In the genomic region with DNA sequence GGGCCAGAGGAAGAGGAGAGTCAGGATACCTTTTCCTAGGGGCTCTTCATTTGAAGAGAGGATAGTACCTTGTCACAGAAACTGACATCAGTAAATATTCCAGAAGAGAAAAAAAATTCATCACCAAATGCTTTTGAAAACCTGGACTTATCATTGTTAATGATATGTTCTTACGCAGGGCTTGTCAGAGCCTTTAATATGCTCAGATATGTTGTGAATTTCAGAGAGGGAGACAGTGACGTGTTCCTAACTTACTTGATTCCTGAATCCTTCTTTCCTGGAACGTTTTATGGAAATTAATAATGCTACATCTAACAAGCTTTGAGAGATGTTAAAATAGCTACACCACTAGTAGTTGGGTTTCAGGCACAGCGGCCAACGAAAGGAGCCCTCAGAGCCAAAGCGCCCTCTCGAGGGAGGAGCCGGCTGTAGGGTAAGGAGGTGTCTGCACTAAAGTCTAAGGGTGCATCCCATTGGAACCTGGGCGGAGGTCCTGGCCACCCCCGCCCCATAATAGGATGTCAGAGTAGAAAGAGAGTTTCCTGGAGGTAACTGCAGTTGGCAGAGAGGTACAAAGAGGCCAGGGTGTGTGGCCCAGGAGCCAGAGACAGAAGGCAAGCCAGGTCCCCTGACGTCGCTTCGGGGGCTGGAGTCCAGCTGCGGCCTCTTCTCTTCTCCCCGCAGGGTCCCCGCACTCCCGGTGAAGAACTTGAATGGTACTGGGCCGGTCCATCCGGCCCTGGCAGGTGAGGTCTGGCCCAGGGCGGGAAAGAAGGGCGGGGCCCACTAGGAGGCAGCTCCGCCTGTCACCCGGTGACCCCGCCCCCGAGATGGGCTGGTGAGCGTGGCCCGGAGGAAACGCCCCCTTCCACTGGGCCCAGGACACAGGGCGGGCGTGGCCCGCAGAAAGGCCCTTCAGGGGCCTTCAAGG, we compare ENCODE assay signal across 9 cellular contexts. TPM values are rescaled to one million over a fixed set of nuclear protein-coding genes. Genes with fewer than 3 reads are reported as not detected.
DNase-seq lines count a peak whose midpoint lies in the region; ATAC-seq and TF ChIP-seq lines count a peak whose summit lies in the region.
"Had no signal": no experiment of that assay in that cellular context is flagged by ENCODE, and none has a peak within 500 bp of the region (broad histone marks: within the 10 kb centered on the region; RNA-seq: fewer than 3 reads in every experiment).

No MANE protein-coding gene starts in this region.

- H3K36me3 ChIP-seq in OCI-LY7 (ENCODE audit: insufficient read depth, low read length) (peaks cover 97% of the 10 kb centered on the region), left ventricle myocardium inferior (no peaks in the 10 kb centered on the region)

- no peaks in the 10 kb centered on the region for H3K27me3 Mint-ChIP-seq in stimulated activated memory B cell treated with anti-CD40 and anti-IgM and Interleukin-4, amounts not matched to agents 10 μg/mL and 1 μg/mL and 100 μg/mL, for 72 hours

- peaks cover 54% of the 10 kb centered on the region for H3K4me1 Mint-ChIP-seq in stimulated activated memory B cell treated with anti-CD40 and anti-IgM and Interleukin-4, amounts not matched to agents 10 μg/mL and 1 μg/mL and 100 μg/mL, for 72 hours

- peak overlapping the region; percentile 79 for H3K4me2 ChIP-seq in OCI-LY7 (ENCODE audit: low read length)

- H3K79me2 ChIP-seq in OCI-LY7 (ENCODE audit: insufficient read depth, low read depth, low read length) = peaks cover 45% of the 10 kb centered on the region

- peaks cover 7% of the 10 kb centered on the region; the same call in 1 of the 2 replicates for H4K20me1 ChIP-seq in OCI-LY7 (ENCODE audit: insufficient read depth, low read length)

- H3K4me1 ChIP-seq in OCI-LY7 (ENCODE audit: insufficient read depth, low read length, poor library complexity, severe bottlenecking) = peaks cover 78% of the 10 kb centered on the region
- H3K4me1 ChIP-seq in left ventricle myocardium inferior = peaks cover 10% of the 10 kb centered on the region

- H3K9me3 ChIP-seq in OCI-LY7 (ENCODE audit: low read length) (no peaks in the 10 kb centered on the region), left ventricle myocardium inferior (replicated peaks) (no peaks in the 10 kb centered on the region)

- intact Hi-C loops in OCI-LY7 (cut with micrococcal nuclease; ENCODE audit: unreplicated experiment) = loop anchor here (1.0 kb wide), 1 partner anchor 41 kb away; no protein-coding TSS in a partner anchor
- intact Hi-C loops in left ventricle myocardium inferior (cut with micrococcal nuclease) = no loop called here

- peak; percentile 49 for ATAC-seq in stimulated activated memory B cell treated with anti-CD40 and anti-IgM and Interleukin-4, amounts not matched to agents 10 μg/mL and 1 μg/mL and 100 μg/mL, for 72 hours
- ATAC-seq in HG02571 (IDR thresholded peaks at IDR 0.05; ENCODE audit: unreplicated experiment) = no peak
- ATAC-seq: SK-N-SH treated with all-trans-retinoic acid at 6 μM for 48 hours had no signal

- TF ChIP-seq CTCF in OCI-LY7 (conservative IDR thresholded peaks at IDR 0.05; ENCODE audit: low read length) (peak; percentile 72), left ventricle myocardium inferior (IDR thresholded peaks at IDR 0.05; ENCODE audit: borderline replicate concordance) (peak; percentile 15)

- H2AFZ ChIP-seq in OCI-LY7 (ENCODE audit: low read length) = no peak overlapping the region

- H3K27ac ChIP-seq in OCI-LY7 (ENCODE audit: low read depth, low read length, poor library complexity, severe bottlenecking) (peak overlapping the region; percentile 97), left ventricle myocardium inferior (replicated peaks) (no peak overlapping the region)

- CTCF ChIA-PET in OCI-LY7 (lab: Charles Lee; ENCODE audit: unreplicated experiment) = interaction anchor here (0.7 to 1.1 kb wide), 4 partner anchors 29 to 99 kb away, joined by 3 to 9 read pairs (median 4); no protein-coding TSS in a partner anchor

- H3K4me3 Mint-ChIP-seq in stimulated activated memory B cell treated with anti-CD40 and anti-IgM and Interleukin-4, amounts not matched to agents 10 μg/mL and 1 μg/mL and 100 μg/mL, for 72 hours = peak overlapping the region; percentile 75

- no peak overlapping the region for H3K4me3 ChIP-seq in OCI-LY7 (ENCODE audit: low read depth, low read length, poor library complexity, severe bottlenecking)
- peak overlapping the region; percentile 23 for H3K4me3 ChIP-seq in left ventricle myocardium inferior

- no peaks in the 10 kb centered on the region for H3K9me3 Mint-ChIP-seq in stimulated activated memory B cell treated with anti-CD40 and anti-IgM and Interleukin-4, amounts not matched to agents 10 μg/mL and 1 μg/mL and 100 μg/mL, for 72 hours

- H3K36me3 Mint-ChIP-seq in stimulated activated memory B cell treated with anti-CD40 and anti-IgM and Interleukin-4, amounts not matched to agents 10 μg/mL and 1 μg/mL and 100 μg/mL, for 72 hours = peaks cover 7% of the 10 kb centered on the region

- POLR2A ChIA-PET in OCI-LY7 (lab: Charles Lee) = interaction anchor here (0.7 to 1.9 kb wide), 8 partner anchors 9 to 100 kb away, joined by 3 to 7 read pairs (median 3); a partner anchor contains a TSS

- DNase-seq in DMS53 (lab: John Stamatoyannopoulos, UW) (peak; percentile 78), DMS53 treated with DMSO at 0.1 percent for 48 hours (lab: John Stamatoyannopoulos, UW; ENCODE audit: unreplicated experiment) (no peak), OCI-LY7 (ENCODE audit: low spot score) (peak; percentile 68), left ventricle myocardium inferior (peak; percentile 30), DMS114 treated with DMSO at 0.1 percent for 48 hours (lab: John Stamatoyannopoulos, UW; ENCODE audit: unreplicated experiment) (no peak)
- DNase-seq in activated CD4-positive, CD25-positive, alpha-beta regulatory T cell (lab: John Stamatoyannopoulos, UW) = no peak

- peaks cover 79% of the 10 kb centered on the region for H3K27me3 ChIP-seq in left ventricle myocardium inferior (ENCODE audit: low read depth)

- TSS peak; percentile 8 for BruUV-seq in OCI-LY7 (replicated peaks; lab: Mats Ljungman, UMichigan)

- peak overlapping the region; percentile 41 for H3K27ac Mint-ChIP-seq in stimulated activated memory B cell treated with anti-CD40 and anti-IgM and Interleukin-4, amounts not matched to agents 10 μg/mL and 1 μg/mL and 100 μg/mL, for 72 hours

- H3K9me2 ChIP-seq in OCI-LY7 (ENCODE audit: insufficient read depth, low read length) = no peaks in the 10 kb centered on the region

RNA-seq across cellular contexts. Expression of a gene that starts 36.2 kb away (rescaled TPM):
- total RNA-seq in OCI-LY7 (2014; rRNA removed; shearing (Covaris generic)) = 263 and 293 TPM in 2 replicates
- 510 and 535 TPM in 2 replicates for total RNA-seq in OCI-LY7 (2022)
- 1.5 TPM for total RNA-seq in left ventricle myocardium inferior

RNA-seq across cellular contexts. Expression of a gene that starts 42.8 kb away (rescaled TPM):
- 69.1 and 89.1 TPM in 2 replicates for total RNA-seq in OCI-LY7 (2014; rRNA removed; shearing (Covaris generic))
- total RNA-seq in OCI-LY7 (2022) (67.5 and 74.4 TPM in 2 replicates), left ventricle myocardium inferior (not detected)

RNA-seq across cellular contexts. Expression of a gene that starts 56.8 kb away (rescaled TPM):
- total RNA-seq in OCI-LY7 (2014; rRNA removed; shearing (Covaris generic)) = 14.0 and 26.9 TPM in 2 replicates
- 37.4 and 39.2 TPM in 2 replicates for total RNA-seq in OCI-LY7 (2022)
- total RNA-seq in left ventricle myocardium inferior = not detected

Comparison
In these comparisons a context has a peak if more than half of its experiments do, and no peak if none do; other contexts are left out.
1. DNase-seq: peak in DMS53 (single experiment), OCI-LY7 (single experiment) and left ventricle myocardium inferior (single experiment); none in DMS53 treated with DMSO at 0.1 percent for 48 hours (single experiment), activated CD4-positive, CD25-positive, alpha-beta regulatory T cell (0 of 4) and DMS114 treated with DMSO at 0.1 percent for 48 hours (single experiment).
2. RNA of a gene that starts 36.2 kb away (total RNA-seq): 263 to 535 TPM in OCI-LY7; 1.5 TPM in left ventricle myocardium inferior (single experiment); every median in the first group is over 100 times any median in the second.
3. RNA of a gene that starts 42.8 kb away (total RNA-seq): 67.5 to 89.1 TPM in OCI-LY7; not detected in left ventricle myocardium inferior (single experiment); every median in the first group is over 10 times any median in the second.
4. RNA of a gene that starts 56.8 kb away (total RNA-seq): 14.0 to 39.2 TPM in OCI-LY7; not detected in left ventricle myocardium inferior (single experiment); every median in the first group is over 10 times any median in the second.